ENCODE assay signal across 9 cellular contexts in the genomic region with DNA sequence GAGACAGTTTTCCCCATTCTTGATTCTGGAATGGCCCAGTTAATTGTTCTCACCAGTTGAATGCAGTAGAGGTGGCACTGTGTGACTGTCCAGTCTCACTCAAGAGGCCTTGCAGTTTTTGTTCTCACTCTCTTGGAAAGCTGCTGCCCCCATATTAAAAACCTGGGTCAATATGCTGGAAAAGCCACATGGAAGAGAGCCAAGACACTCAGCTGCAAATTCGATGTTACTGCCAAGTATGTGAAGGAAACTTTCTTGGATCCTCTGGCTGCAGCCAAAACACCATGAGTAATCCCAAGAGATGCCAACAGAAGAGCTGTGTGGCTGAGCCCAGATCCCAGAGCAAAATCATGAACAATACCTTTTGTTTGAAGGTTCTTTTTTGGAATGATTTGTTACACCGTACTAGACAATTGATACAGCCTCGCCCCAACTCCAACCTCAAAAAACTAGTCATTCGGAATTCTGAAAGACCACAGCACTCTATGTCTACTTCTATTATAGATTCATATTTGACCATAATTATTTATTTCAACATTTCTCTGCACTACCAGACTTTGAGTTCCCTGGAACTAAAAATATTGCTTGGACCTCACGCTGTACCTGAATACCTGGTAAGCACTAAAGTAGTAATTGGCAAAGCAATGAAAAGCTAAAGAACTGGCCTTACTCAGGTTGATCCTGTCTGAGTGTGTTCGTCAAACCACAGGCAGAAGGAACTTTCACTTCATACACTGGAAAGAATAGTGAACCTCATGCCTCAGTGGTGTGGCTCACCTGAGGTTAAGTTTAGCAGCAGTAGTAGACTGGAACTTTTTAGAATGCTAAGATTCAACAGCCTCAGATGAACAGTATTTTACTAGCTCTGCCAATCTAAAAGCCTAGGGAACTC.
DNase-seq lines count a peak whose midpoint lies in the region; ATAC-seq and TF ChIP-seq lines count a peak whose summit lies in the region.
"Had no signal": no experiment of that assay in that cellular context is flagged by ENCODE, and none has a peak within 500 bp of the region (broad histone marks: within the 10 kb centered on the region; RNA-seq: fewer than 3 reads in every experiment).

No MANE protein-coding gene starts in this region.

- peak overlapping the region; percentile 41 for H2AFZ ChIP-seq in PC-9

- H3K9me2 ChIP-seq in PC-9 (ENCODE audit: insufficient read depth) = no peaks in the 10 kb centered on the region

- no peaks in the 10 kb centered on the region for H3K79me2 ChIP-seq in PC-9 (ENCODE audit: low read depth)

- intact Hi-C loops in PC-9 (cut with micrococcal nuclease; ENCODE audit: unreplicated experiment) = loop anchor here (1.0 to 5.0 kb wide), 4 partner anchors 28 to 500 kb away; no protein-coding TSS in a partner anchor

- no peak for ATAC-seq in GM18858 (IDR thresholded peaks at IDR 0.05; ENCODE audit: unreplicated experiment)

- H3K4me2 ChIP-seq in PC-9 = peak overlapping the region; percentile 63

- H3F3A ChIP-seq in PC-9 (ENCODE audit: insufficient read depth, low read depth) = peaks cover 58% of the 10 kb centered on the region

- peak overlapping the region; percentile 100 for H3K27ac ChIP-seq in PC-9

- H3K9me3 ChIP-seq in PC-9 (ENCODE audit: insufficient read depth, low read depth) = peaks cover 32% of the 10 kb centered on the region

- TF ChIP-seq CTCF in PC-9 (conservative IDR thresholded peaks at IDR 0.05) = no peak
- TF ChIP-seq CTCF in fibroblast of mammary gland (conservative IDR thresholded peaks at IDR 0.05; ENCODE audit: control insufficient read depth, insufficient read depth, low read depth, low read length) = no peak

- POLR2A ChIA-PET in PC-9 (lab: Charles Lee; ENCODE audit: unreplicated experiment) = interaction anchor here (0.7 kb wide), 2 partner anchors 189 to 621 kb away, joined by 3 to 4 read pairs; no protein-coding TSS in a partner anchor

- CTCF ChIA-PET in PC-9 (lab: Charles Lee) = interaction anchor here (0.6 to 0.9 kb wide), 2 partner anchors 36 to 321 kb away, joined by 3 read pairs; no protein-coding TSS in a partner anchor

- H3K4me1 ChIP-seq in PC-9 (replicated peaks; ENCODE audit: insufficient read depth) = peaks cover 59% of the 10 kb centered on the region

- BruUV-seq in PC-9 (replicated peaks; lab: Mats Ljungman, UMichigan) = TSS peak; percentile 91

- peaks cover 11% of the 10 kb centered on the region for H3K36me3 ChIP-seq in PC-9 (ENCODE audit: low read depth)

- H3K4me3 ChIP-seq in PC-9 = peak overlapping the region; percentile 19; the same call in 1 of the 2 replicates
- H3K4me3 ChIP-seq in fibroblast of mammary gland (ENCODE audit: control insufficient read depth, low read depth, low read length) = no peak overlapping the region

- DNase-seq in DMS79 (lab: John Stamatoyannopoulos, UW) (peak; percentile 81), PC-9 (peak; percentile 54 to 83), fibroblast of mammary gland (ENCODE audit: low read depth) (peak; percentile 97), pulmonary artery endothelial cell (ENCODE audit: low read depth, low spot score) (peak; percentile 94), hippocampal formation (lab: John Stamatoyannopoulos, UW) (no peak), 8988T (no peak)
- no peak for DNase-seq in central memory CD4-positive, alpha-beta T cell
- DNase-seq: NCI-H524 had no signal

- no peaks in the 10 kb centered on the region for H3K27me3 ChIP-seq in PC-9 (ENCODE audit: insufficient read depth, low read depth)

- H4K20me1 ChIP-seq in PC-9 (ENCODE audit: insufficient read depth) = no peaks in the 10 kb centered on the region

Comparison
In these comparisons a context has a peak if more than half of its experiments do, and no peak if none do; other contexts are left out.
1. DNase-seq: peak in DMS79 (single experiment), PC-9 (2 of 2), fibroblast of mammary gland (single experiment) and pulmonary artery endothelial cell (single experiment); none in hippocampal formation (0 of 2), 8988T (single experiment) and central memory CD4-positive, alpha-beta T cell (single experiment).